In genomic region chr6:158046201-158047119, GRCh38 we compare ENCODE assay signal across 13 cellular contexts.
DNase-seq lines count a peak whose midpoint lies in the region; ATAC-seq, FAIRE-seq and TF ChIP-seq lines count a peak whose summit lies in the region.
"Had no signal": no experiment of that assay in that cellular context is flagged by ENCODE, and none has a peak within 500 bp of the region (broad histone marks: within the 10 kb centered on the region; RNA-seq: fewer than 3 reads in every experiment).

No MANE protein-coding gene starts in this region.

- peak overlapping the region; percentile 76 for H3K27ac Mint-ChIP-seq in activated T-cell treated with anti-CD3 and anti-CD28 coated beads, Interleukin-2, amount 50 U/mL, for 72 hours
- H3K27ac Mint-ChIP-seq in osteocyte (ENCODE audit: unreplicated experiment) (no peak overlapping the region), CD14-positive monocyte (peak overlapping the region in 1 of 7 donors; percentile 4)

- H3K4me3 ChIP-seq in A549 (no peak overlapping the region), GM12864 (ENCODE audit: low read depth, low read length) (no peak overlapping the region)
- H3K4me3 ChIP-seq: heart left ventricle had no signal

- peaks cover 50% of the 10 kb centered on the region for H3K4me1 ChIP-seq in A549

- in situ Hi-C loops in G401 (cut with HindIII; ENCODE audit: low sequenced_read_pairs): no loop called here

- peaks cover 6 to 14% of the 10 kb centered on the region in 2 donors for H3K36me3 Mint-ChIP-seq in activated T-cell treated with anti-CD3 and anti-CD28 coated beads, Interleukin-2, amount 50 U/mL, for 72 hours (ENCODE audit: insufficient read depth in 2 of 2)
- H3K36me3 Mint-ChIP-seq in osteocyte (ENCODE audit: unreplicated experiment) (peaks cover 46% of the 10 kb centered on the region), CD14-positive monocyte (peaks cover 4 to 7% of the 10 kb centered on the region in 2 donors)

- ATAC-seq in A549: no peak
- ATAC-seq in activated T-cell treated with anti-CD3 and anti-CD28 coated beads, Interleukin-2, amount 50 U/mL, for 72 hours (replicated peaks in 1 of 2): peak; percentile 60 to 65
- ATAC-seq: heart left ventricle had no signal

- H3K4me2 ChIP-seq in A549: no peak overlapping the region

- CTCF ChIA-PET in A549 (lab: Yijun Ruan, JAX): interaction anchor here (1.1 to 2.0 kb wide), 4 partner anchors 16 to 25 kb away, joined by 3 to 7 read pairs (median 4); no protein-coding TSS in a partner anchor

- peak overlapping the region; percentile 21 to 60; a peak in 3 of 6 replicates for H3K27ac ChIP-seq in A549
- H3K27ac ChIP-seq: VCaP had no signal

- 92% methylated on average over 20 of the region's 20 CpGs for WGBS in A549 (ENCODE audit: missing lambda C conversion rate)

- H3K4me1 Mint-ChIP-seq in activated T-cell treated with anti-CD3 and anti-CD28 coated beads, Interleukin-2, amount 50 U/mL, for 72 hours (ENCODE audit: low read depth): peaks cover 38% of the 10 kb centered on the region
- peaks cover 32% of the 10 kb centered on the region for H3K4me1 Mint-ChIP-seq in osteocyte (ENCODE audit: unreplicated experiment)
- H3K4me1 Mint-ChIP-seq in CD14-positive monocyte: no peaks in the 10 kb centered on the region

- no peak for TF ChIP-seq RAD21 in A549 (conservative IDR thresholded peaks at IDR 0.05 in 1 of 2, IDR thresholded peaks at IDR 0.05 in 1 of 2)

- intact Hi-C loops in CD14-positive monocyte (cut with micrococcal nuclease): no loop called here

- no peaks in the 10 kb centered on the region for H3K9me3 ChIP-seq in A549
- H3K9me3 ChIP-seq: heart left ventricle had no signal

- no peak for TF ChIP-seq EP300 in A549 (IDR thresholded peaks at IDR 0.05)

- no peak for TF ChIP-seq POLR2A in A549 (IDR thresholded peaks at IDR 0.05; ENCODE audit: low read length)

- no peak for DNase-seq in A549 (ENCODE audit: low read depth in 1 of 2, low spot score in 1 of 2)
- DNase-seq in GM12864 (ENCODE audit: low read depth): peak; percentile 22
- peak in 1 of 2 donors; percentile 28 for DNase-seq in activated T-cell treated with anti-CD3 and anti-CD28 coated beads, Interleukin-2, amount 50 U/mL, for 72 hours
- peak; percentile 38 for DNase-seq in myocyte (ENCODE audit: low read depth)
- DNase-seq in osteocyte (ENCODE audit: extremely low spot score, unreplicated experiment): no peak
- no peak for DNase-seq in SW 1271 (lab: John Stamatoyannopoulos, UW)
- no peak for DNase-seq in CD14-positive monocyte (ENCODE audit: low spot score)
- DNase-seq in G401 (ENCODE audit: low spot score): no peak
- DNase-seq: mesendoderm, NCI-H446, retina had no signal

- H3K27me3 Mint-ChIP-seq in activated T-cell treated with anti-CD3 and anti-CD28 coated beads, Interleukin-2, amount 50 U/mL, for 72 hours (ENCODE audit: low read depth): no peaks in the 10 kb centered on the region
- H3K27me3 Mint-ChIP-seq in osteocyte (ENCODE audit: unreplicated experiment) (no peaks in the 10 kb centered on the region), CD14-positive monocyte (ENCODE audit: low read depth in 3 of 3) (peaks cover 3 to 7% (median 4%) of the 10 kb centered on the region in 3 donors)

- no peak for TF ChIP-seq CTCF in A549 (IDR thresholded peaks at IDR 0.05)
- TF ChIP-seq CTCF in GM12864 (IDR thresholded peaks at IDR 0.05; ENCODE audit: low read depth, low read length, missing control alignments): no peak
- TF ChIP-seq CTCF in osteocyte (IDR thresholded peaks at IDR 0.05): no peak
- TF ChIP-seq CTCF in CD14-positive monocyte (IDR thresholded peaks at IDR 0.05): no peak

- POLR2A ChIA-PET in A549 (lab: Yijun Ruan, JAX): no interaction called here

- no peaks in the 10 kb centered on the region for H3K9me3 Mint-ChIP-seq in activated T-cell treated with anti-CD3 and anti-CD28 coated beads, Interleukin-2, amount 50 U/mL, for 72 hours
- no peaks in the 10 kb centered on the region for H3K9me3 Mint-ChIP-seq in osteocyte (ENCODE audit: unreplicated experiment)
- H3K9me3 Mint-ChIP-seq in CD14-positive monocyte: peaks cover 0 to 2% (median 0%) of the 10 kb centered on the region in 7 donors

- FAIRE-seq in A549 (lab: Jason Lieb, UNC): no peak

- peak overlapping the region; percentile 60 to 75 for H3K4me3 Mint-ChIP-seq in activated T-cell treated with anti-CD3 and anti-CD28 coated beads, Interleukin-2, amount 50 U/mL, for 72 hours
- no peak overlapping the region for H3K4me3 Mint-ChIP-seq in osteocyte (ENCODE audit: unreplicated experiment)
- H3K4me3 Mint-ChIP-seq in CD14-positive monocyte: no peak overlapping the region

TF ChIP-seq in A549, 52 proteins besides CTCF, POLR2A, EP300 and RAD21:
- TF ChIP-seq SMC3 (IDR thresholded peaks at IDR 0.05): no peak
- no peak for TF ChIP-seq TP53 (CRISPR knock-in tag; IDR thresholded peaks at IDR 0.05)
- no peak for TF ChIP-seq HES2 (IDR thresholded peaks at IDR 0.05)
- no peak for TF ChIP-seq USF2 (IDR thresholded peaks at IDR 0.05)
- TF ChIP-seq SREBF2 (IDR thresholded peaks at IDR 0.05): no peak
- TF ChIP-seq ZNF302 (CRISPR knock-in tag; IDR thresholded peaks at IDR 0.05): no peak
- no peak for TF ChIP-seq CBX8 (IDR thresholded peaks at IDR 0.05)
- TF ChIP-seq CHD4 (IDR thresholded peaks at IDR 0.05; ENCODE audit: borderline replicate concordance): no peak
- TF ChIP-seq CBX2 (IDR thresholded peaks at IDR 0.05; ENCODE audit: borderline replicate concordance, low read depth): no peak
- TF ChIP-seq POLR2AphosphoS2 (conservative IDR thresholded peaks at IDR 0.05; ENCODE audit: low read length): no peak
- no peak for TF ChIP-seq HMGXB4 (CRISPR knock-in tag; IDR thresholded peaks at IDR 0.05; ENCODE audit: borderline replicate concordance)
- TF ChIP-seq HOXB13 (CRISPR knock-in tag; IDR thresholded peaks at IDR 0.05; ENCODE audit: low read depth): no peak
- TF ChIP-seq ZSCAN20 (CRISPR knock-in tag; IDR thresholded peaks at IDR 0.05): no peak
- TF ChIP-seq RARB (CRISPR knock-in tag; IDR thresholded peaks at IDR 0.05): no peak
- TF ChIP-seq FOXS1 (CRISPR knock-in tag; IDR thresholded peaks at IDR 0.05): no peak
TF ChIP-seq in A549: peak in this region for 0.

Comparison
In these comparisons a context has a peak if more than half of its experiments do, and no peak if none do; other contexts are left out.
1. ATAC-seq: peak in activated T-cell treated with anti-CD3 and anti-CD28 coated beads, Interleukin-2, amount 50 U/mL, for 72 hours (2 of 2); none in A549 (0 of 2).
2. DNase-seq: peak in GM12864 (single experiment) and myocyte (single experiment); none in A549 (0 of 2), osteocyte (single experiment), SW 1271 (0 of 2), CD14-positive monocyte (single experiment) and G401 (single experiment).
3. H3K4me3 Mint-ChIP-seq: peak in activated T-cell treated with anti-CD3 and anti-CD28 coated beads, Interleukin-2, amount 50 U/mL, for 72 hours (2 of 2); none in osteocyte (single experiment) and CD14-positive monocyte (0 of 2).